In genomic region chr17:73307130-73307529, GRCh38 we compare ENCODE assay signal across 1 cellular context.
TF ChIP-seq lines count a peak whose summit lies in the region.

No MANE protein-coding gene starts in this region.

TF ChIP-seq in SK-N-SH, 30 proteins besides CTCF, POLR2A, EP300 and RAD21 (continued from another document):
- peak; percentile 43; the same call in 1 of the 2 replicates for TF ChIP-seq ZBTB33 (IDR thresholded peaks at IDR 0.05; ENCODE audit: borderline replicate concordance, low read depth)
- no peak for TF ChIP-seq SMC3 (IDR thresholded peaks at IDR 0.05; ENCODE audit: low read depth, low read length)
